12 cellular contexts compared by ENCODE assay signal in the genomic region with DNA sequence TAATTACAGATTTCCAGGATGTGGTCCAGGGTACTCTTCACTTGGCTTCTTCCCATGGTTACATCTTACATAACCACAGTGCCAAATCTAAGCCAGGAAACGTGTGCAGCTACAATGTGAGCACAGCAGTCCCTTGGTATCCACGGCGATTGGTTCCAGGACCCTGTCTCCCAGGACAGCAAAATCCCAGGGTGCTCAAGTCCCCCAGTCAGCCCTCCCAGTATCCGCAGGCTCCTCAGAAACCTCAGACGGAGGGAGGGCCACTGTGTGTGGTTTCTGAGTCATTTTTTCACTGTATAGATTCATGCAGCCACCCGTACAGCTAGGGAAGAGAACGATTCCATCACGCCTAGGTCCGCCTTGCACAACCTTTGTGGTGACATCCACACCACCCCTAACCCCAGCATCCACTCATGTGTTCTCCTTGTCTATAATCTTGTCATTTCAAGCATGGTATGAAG. TPM values are rescaled to one million over a fixed set of nuclear protein-coding genes. Genes with fewer than 3 reads are reported as not detected.
A peak's percentile ranks its signal among the peaks of the same experiment; 100 is the strongest.
DNase-seq lines count a peak whose midpoint lies in the region; ATAC-seq lines count a peak whose summit lies in the region.
"Had no signal": no experiment of that assay in that cellular context is flagged by ENCODE, and none has a peak within 500 bp of the region (broad histone marks: within the 10 kb centered on the region; RNA-seq: fewer than 3 reads in every experiment).

No MANE protein-coding gene starts in this region.

- no peaks in the 10 kb centered on the region for H3K36me3 ChIP-seq in naive thymus-derived CD4-positive, alpha-beta T cell (ENCODE audit: control insufficient read depth in 2 of 3, insufficient read depth in 3 of 3, low read length in 3 of 3)

- CTCF ChIA-PET in naive thymus-derived CD4-positive, alpha-beta T cell (lab: Charles Lee), result no interaction called here

- H3K27ac Mint-ChIP-seq in naive thymus-derived CD4-positive, alpha-beta T cell, result peak overlapping the region in 2 of 9 donors; percentile 63 to 74
- H3K27ac Mint-ChIP-seq: dendritic cell treated with granulocyte-macrophage colony-stimulating factor and Interleukin-4, amounts not matched to agents 40 ng/mL and 50 ng/mL, for 4 days; GM23338 had no signal

- H3K4me3 ChIP-seq in naive thymus-derived CD4-positive, alpha-beta T cell (ENCODE audit: low read length), result no peak overlapping the region
- H3K4me3 ChIP-seq: GM23338, lung had no signal

- peaks cover 0 to 2% (median 0%) of the 10 kb centered on the region in 11 donors for H3K9me3 Mint-ChIP-seq in naive thymus-derived CD4-positive, alpha-beta T cell
- H3K9me3 Mint-ChIP-seq: dendritic cell treated with granulocyte-macrophage colony-stimulating factor and Interleukin-4, amounts not matched to agents 40 ng/mL and 50 ng/mL, for 4 days; GM23338 had no signal

- no peaks in the 10 kb centered on the region for H3K27me3 ChIP-seq in naive thymus-derived CD4-positive, alpha-beta T cell (ENCODE audit: control insufficient read depth in 2 of 2, insufficient read depth in 2 of 2, low read length in 2 of 2)

- no peak overlapping the region for H3K27ac ChIP-seq in naive thymus-derived CD4-positive, alpha-beta T cell (ENCODE audit: low read depth, low read length)

- no peak overlapping the region for H3K4me3 Mint-ChIP-seq in naive thymus-derived CD4-positive, alpha-beta T cell
- H3K4me3 Mint-ChIP-seq: dendritic cell treated with granulocyte-macrophage colony-stimulating factor and Interleukin-4, amounts not matched to agents 40 ng/mL and 50 ng/mL, for 4 days; GM23338 had no signal

- peaks cover 0 to 5% (median 0%) of the 10 kb centered on the region in 5 donors for H3K36me3 Mint-ChIP-seq in naive thymus-derived CD4-positive, alpha-beta T cell

- H3K4me1 ChIP-seq in naive thymus-derived CD4-positive, alpha-beta T cell (ENCODE audit: control insufficient read depth in 2 of 2, insufficient read depth in 2 of 2, low read length in 2 of 2), result peaks cover 0 to 10% of the 10 kb centered on the region in 2 donors

- peaks cover 0 to 6% (median 4%) of the 10 kb centered on the region in 5 donors for H3K27me3 Mint-ChIP-seq in naive thymus-derived CD4-positive, alpha-beta T cell

- ATAC-seq in naive thymus-derived CD4-positive, alpha-beta T cell, result peak; percentile 86
- ATAC-seq in GM19328 (IDR thresholded peaks at IDR 0.05; ENCODE audit: unreplicated experiment), result no peak

- H3K4me1 Mint-ChIP-seq in naive thymus-derived CD4-positive, alpha-beta T cell, result peaks cover 15 to 39% (median 22%) of the 10 kb centered on the region in 7 donors

- DNase-seq in EH (ENCODE audit: low read depth), result peak; percentile 28
- peak; percentile 73 for DNase-seq in NCI-H1092 treated with DMSO at 0.1 percent for 48 hours (lab: John Stamatoyannopoulos, UW)
- DNase-seq in amniotic epithelial cell (ENCODE audit: low read depth), result peak; percentile 69
- peak in 1 of 9 donors; percentile 27 for DNase-seq in naive thymus-derived CD4-positive, alpha-beta T cell
- no peak for DNase-seq in NCI-H82 (lab: John Stamatoyannopoulos, UW)
- DNase-seq in NCI-H774 (lab: John Stamatoyannopoulos, UW), result no peak
- no peak for DNase-seq in RKO (ENCODE audit: low spot score)

- POLR2A ChIA-PET in naive thymus-derived CD4-positive, alpha-beta T cell (lab: Charles Lee), result no interaction called here

- intact Hi-C loops in naive thymus-derived CD4-positive, alpha-beta T cell (cut with micrococcal nuclease), result no loop called here

- H3K9me3 ChIP-seq in naive thymus-derived CD4-positive, alpha-beta T cell (ENCODE audit: control insufficient read depth in 2 of 3, low read length in 3 of 3), result no peaks in the 10 kb centered on the region

RNA-seq across cellular contexts. Expression of a gene that starts 11.1 kb away (rescaled TPM):
- not detected for total RNA-seq in naive thymus-derived CD4-positive, alpha-beta T cell
- polyA plus RNA-seq in naive thymus-derived CD4-positive, alpha-beta T cell, result under 1 TPM in 1 of 2 donors, not detected in 1; 0.20 TPM
- total RNA-seq: T-helper 2 cell treated with Interferon-gamma antibody and Interleukin-4, amounts not matched to agents 100 ng/mL and 5 ng/mL, for 36 hours had no signal

Comparison
In these comparisons a context has a peak if more than half of its experiments do, and no peak if none do; other contexts are left out.
1. DNase-seq: peak in EH (single experiment), NCI-H1092 treated with DMSO at 0.1 percent for 48 hours (single experiment) and amniotic epithelial cell (single experiment); none in NCI-H82 (single experiment), NCI-H774 (single experiment) and RKO (single experiment).